In the genomic region with DNA sequence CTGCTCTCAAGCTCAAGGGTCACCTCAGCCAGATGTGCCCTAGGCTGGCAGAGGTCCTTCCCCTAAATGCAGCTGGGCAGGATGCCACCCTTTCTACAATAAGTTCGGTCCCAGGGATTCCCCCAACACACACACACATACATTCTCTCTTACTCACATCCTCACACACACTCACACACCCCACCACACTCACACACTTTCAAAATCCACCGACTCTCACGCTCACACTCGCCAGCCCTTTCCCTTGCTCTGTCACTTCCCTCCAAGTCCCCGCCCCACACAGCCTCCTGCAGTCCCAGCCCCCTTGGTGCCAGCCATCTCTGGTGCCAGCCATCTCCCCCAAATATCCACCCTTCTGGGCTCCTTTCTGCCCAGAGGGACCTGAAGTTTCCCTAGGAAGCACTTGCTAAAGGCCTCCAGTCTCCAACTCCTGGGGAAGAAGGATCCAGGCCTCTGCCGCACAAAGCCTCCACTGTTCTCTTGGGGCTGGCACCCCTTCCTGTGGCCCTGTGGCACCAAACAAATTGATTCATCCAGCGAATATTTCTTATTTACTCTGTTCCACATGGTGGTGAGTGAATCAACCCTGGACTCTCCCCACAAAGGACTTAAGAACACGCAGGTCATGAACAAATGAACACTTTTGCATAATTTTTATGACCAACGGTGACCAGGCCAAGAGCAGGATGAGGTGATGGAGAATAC, we compare ENCODE assay signal across 15 cellular contexts. TPM values are rescaled to one million over a fixed set of nuclear protein-coding genes. Genes with fewer than 3 reads are reported as not detected.
A peak's percentile ranks its signal among the peaks of the same experiment; 100 is the strongest.
DNase-seq lines count a peak whose midpoint lies in the region; ATAC-seq and TF ChIP-seq lines count a peak whose summit lies in the region.
"Had no signal": no experiment of that assay in that cellular context is flagged by ENCODE, and none has a peak within 500 bp of the region (broad histone marks: within the 10 kb centered on the region; RNA-seq: fewer than 3 reads in every experiment).

No MANE protein-coding gene starts in this region.

- H3K27ac Mint-ChIP-seq in brain = peak overlapping the region in 4 of 5 experiments; percentile 16 to 76 (median 42)

- no peak for ATAC-seq in GM21717 (IDR thresholded peaks at IDR 0.05; ENCODE audit: unreplicated experiment)

- H3K27me3 Mint-ChIP-seq in brain = peaks cover 3% of the 10 kb centered on the region

- H3K4me3 Mint-ChIP-seq in brain = peak overlapping the region in 2 of 5 experiments; percentile 5 to 24

- H3K4me1 Mint-ChIP-seq in brain = peaks cover 28% of the 10 kb centered on the region

- peaks cover 0 to 2% (median 0%) of the 10 kb centered on the region in 5 experiments for H3K9me3 Mint-ChIP-seq in brain

- no peaks in the 10 kb centered on the region for H3K36me3 Mint-ChIP-seq in brain

- no peak for TF ChIP-seq CTCF in brain (conservative IDR thresholded peaks at IDR 0.05)

- peak; percentile 35 for DNase-seq in stimulated activated CD4-positive, alpha-beta T cell treated with anti-CD3 and anti-CD28 coated beads, Interleukin-1b, Interleukin-23, amount 100 ng/mL, for 48 hours
- DNase-seq in stimulated activated CD4-positive, alpha-beta T cell treated with anti-CD3 and anti-CD28 coated beads, Interleukin-12 subunit alpha, Interleukin-12 subunit beta, amount 100 ng/mL, for 4 hours = no peak
- DNase-seq in hippocampal formation (lab: John Stamatoyannopoulos, UW) (peak; percentile 19 to 57), mucosa of gallbladder (ENCODE audit: low spot score) (no peak), NCI-H2196 (lab: John Stamatoyannopoulos, UW; ENCODE audit: unreplicated experiment) (no peak), cortex of kidney (lab: John Stamatoyannopoulos, UW) (no peak)
- DNase-seq: activated CD8-positive, alpha-beta memory T cell treated with anti-CD3 and anti-CD28 coated beads, Interleukin-2, amount 50 U/mL, for 4 hours; islet precursor cell; NCI-H1048; NCI-H524 treated with DMSO at 0.1 percent for 48 hours; small intestine; uterus had no signal

RNA-seq across cellular contexts. Expression of gene USP36, which starts 3.8 kb away (rescaled TPM):
- polyA plus RNA-seq in brain (ENCODE audit: insufficient read depth, low read depth, low replicate concordance) = 24.7 TPM
- total RNA-seq in mucosa of gallbladder = 41.8 TPM

RNA-seq across cellular contexts. Expression of gene CEP295NL, which starts 58.5 kb away (rescaled TPM):
- 0.20 TPM for polyA plus RNA-seq in brain (ENCODE audit: insufficient read depth, low read depth, low replicate concordance)
- total RNA-seq in mucosa of gallbladder = 5.2 TPM
- polyA plus RNA-seq: neural cell had no signal

Comparison
In these comparisons a context has a peak if more than half of its experiments do, and no peak if none do; other contexts are left out.
1. DNase-seq: peak in stimulated activated CD4-positive, alpha-beta T cell treated with anti-CD3 and anti-CD28 coated beads, Interleukin-1b, Interleukin-23, amount 100 ng/mL, for 48 hours (single experiment) and hippocampal formation (2 of 2); none in stimulated activated CD4-positive, alpha-beta T cell treated with anti-CD3 and anti-CD28 coated beads, Interleukin-12 subunit alpha, Interleukin-12 subunit beta, amount 100 ng/mL, for 4 hours (single experiment), mucosa of gallbladder (single experiment), NCI-H2196 (single experiment) and cortex of kidney (single experiment).